8 cellular contexts compared by ENCODE assay signal in genomic region chr1:11262171-11263049, GRCh38. TPM values are rescaled to one million over a fixed set of nuclear protein-coding genes. Genes with fewer than 3 reads are reported as not detected.
DNase-seq lines count a peak whose midpoint lies in the region; ATAC-seq, FAIRE-seq and TF ChIP-seq lines count a peak whose summit lies in the region.

Gene MTOR, minus strand, starts transcription at chr1:11262551. Its CDS starts 3,142 bp downstream, at chr1:11259409.

- H3K9me3 Mint-ChIP-seq in activated T-cell treated with anti-CD3 and anti-CD28 coated beads, Interleukin-2, amount 50 U/mL, for 72 hours, result no peaks in the 10 kb centered on the region

- H3K4me1 ChIP-seq in DOHH2 (ENCODE audit: control insufficient read depth, low read length), result peaks cover 17% of the 10 kb centered on the region
- peaks cover 13 to 25% (median 23%) of the 10 kb centered on the region in 4 donors for H3K4me1 ChIP-seq in esophagus muscularis mucosa
- H3K4me1 ChIP-seq in muscle layer of duodenum (ENCODE audit: control insufficient read depth in 1 of 2, insufficient read depth in 2 of 2, low read length in 2 of 2), result peaks cover 4 to 20% of the 10 kb centered on the region in 2 donors

- no peaks in the 10 kb centered on the region for H4K20me1 ChIP-seq in DOHH2 (ENCODE audit: control insufficient read depth, insufficient read depth, low read depth, low read length)

- H3K27me3 ChIP-seq in DOHH2 (ENCODE audit: control insufficient read depth, low read length) (no peaks in the 10 kb centered on the region), esophagus muscularis mucosa (no peaks in the 10 kb centered on the region), muscle layer of duodenum (ENCODE audit: low read depth, low read length) (no peaks in the 10 kb centered on the region)

- peak; percentile 16 for TF ChIP-seq POLR2A in esophagus muscularis mucosa (IDR thresholded peaks at IDR 0.05; ENCODE audit: low read depth)

- WGBS in esophagus muscularis mucosa, result under 1% methylated on average over 27 of the region's 60 CpGs

- H3K79me2 ChIP-seq in DOHH2 (ENCODE audit: control insufficient read depth, low read length), result peaks cover 31% of the 10 kb centered on the region

- peak; percentile 97 for ATAC-seq in GM21786 (IDR thresholded peaks at IDR 0.05; ENCODE audit: unreplicated experiment)
- ATAC-seq in activated T-cell treated with anti-CD3 and anti-CD28 coated beads, Interleukin-2, amount 50 U/mL, for 72 hours (replicated peaks in 1 of 2), result peak; percentile 98

- FAIRE-seq in RCC 7860 (lab: Jason Lieb, UNC), result peak; percentile 97

- no peaks in the 10 kb centered on the region for H3K9me2 ChIP-seq in DOHH2 (replicated peaks; ENCODE audit: control insufficient read depth, low read length)

- H3K36me3 ChIP-seq in DOHH2 (ENCODE audit: control insufficient read depth, low read length), result peaks cover 29% of the 10 kb centered on the region
- peaks cover 28% of the 10 kb centered on the region for H3K36me3 ChIP-seq in KOPT-K1 (ENCODE audit: insufficient read depth, low read length)
- peaks cover 18 to 23% (median 23%) of the 10 kb centered on the region in 4 donors for H3K36me3 ChIP-seq in esophagus muscularis mucosa
- peaks cover 17 to 23% of the 10 kb centered on the region in 2 donors for H3K36me3 ChIP-seq in muscle layer of duodenum (ENCODE audit: control insufficient read depth in 1 of 2, insufficient read depth in 2 of 2, low read length in 2 of 2)

- peak within 1 kb of the TSS; percentile 75 for H3K4me2 ChIP-seq in DOHH2 (ENCODE audit: low read length)

- peak within 1 kb of the TSS; percentile 97 for H3K27ac Mint-ChIP-seq in activated T-cell treated with anti-CD3 and anti-CD28 coated beads, Interleukin-2, amount 50 U/mL, for 72 hours

- no peaks in the 10 kb centered on the region for H3K27me3 Mint-ChIP-seq in activated T-cell treated with anti-CD3 and anti-CD28 coated beads, Interleukin-2, amount 50 U/mL, for 72 hours (ENCODE audit: low read depth)

- no peaks in the 10 kb centered on the region for H3K9me3 ChIP-seq in DOHH2 (ENCODE audit: control insufficient read depth, insufficient read depth, low read length)
- no peaks in the 10 kb centered on the region for H3K9me3 ChIP-seq in KOPT-K1 (ENCODE audit: insufficient read depth, low read length, poor library complexity, severe bottlenecking)
- no peaks in the 10 kb centered on the region for H3K9me3 ChIP-seq in esophagus muscularis mucosa
- no peaks in the 10 kb centered on the region for H3K9me3 ChIP-seq in muscle layer of duodenum (ENCODE audit: control insufficient read depth in 1 of 2, low read length in 2 of 2)

- peak within 1 kb of the TSS; percentile 91 to 97 for H3K4me3 Mint-ChIP-seq in activated T-cell treated with anti-CD3 and anti-CD28 coated beads, Interleukin-2, amount 50 U/mL, for 72 hours

- 0 out of 2 replicates have a peak, but pooled peaks cover 5% of the 10 kb centered on the region for H3F3A ChIP-seq in DOHH2 (ENCODE audit: control insufficient read depth, insufficient read depth)

- H3K4me3 ChIP-seq in DOHH2 (ENCODE audit: low read length) (peak within 1 kb of the TSS; percentile 95), esophagus muscularis mucosa (peak within 1 kb of the TSS; percentile 95 to 100 (median 98)), muscle layer of duodenum (ENCODE audit: low read depth in 1 of 2, low read length in 2 of 2) (peak within 1 kb of the TSS; percentile 95 to 99)

- TF ChIP-seq CTCF in DOHH2 (IDR thresholded peaks at IDR 0.05; ENCODE audit: low read depth, low read length, poor library complexity, severe bottlenecking) (no peak), esophagus muscularis mucosa (IDR thresholded peaks at IDR 0.05) (peak in 2 of 3 experiments; percentile 7 to 36)

- DNase-seq in RCC 7860 (ENCODE audit: low spot score) (peak; percentile 99), esophagus muscularis mucosa (ENCODE audit: extremely low spot score) (peak; percentile 99)
- DNase-seq in activated T-cell treated with anti-CD3 and anti-CD28 coated beads, Interleukin-2, amount 50 U/mL, for 72 hours, result peak; percentile 95 to 98
- DNase-seq in stimulated activated CD8-positive, alpha-beta memory T cell treated with anti-CD3 and anti-CD28 coated beads, Interleukin-7, amount 100 ng/mL, for 4 hours (ENCODE audit: low read depth in 2 of 2), result peak; percentile 93 to 98

- intact Hi-C loops in esophagus muscularis mucosa (cut with DNase I), result loop anchor here (5.0 kb wide), 1 partner anchor 390 kb away; the partner anchor contains the start of genes FBXO2 and FBXO44

- H3K36me3 Mint-ChIP-seq in activated T-cell treated with anti-CD3 and anti-CD28 coated beads, Interleukin-2, amount 50 U/mL, for 72 hours (ENCODE audit: insufficient read depth in 2 of 2), result peaks cover 1 to 2% of the 10 kb centered on the region in 2 donors

- TF ChIP-seq EP300 in esophagus muscularis mucosa (IDR thresholded peaks at IDR 0.05), result no peak

- H3K27ac ChIP-seq in DOHH2 (ENCODE audit: low read depth, low read length) (no peak within 1 kb of the TSS), KOPT-K1 (ENCODE audit: low read depth, low read length, poor library complexity, severe bottlenecking) (peak within 1 kb of the TSS; percentile 67), esophagus muscularis mucosa (replicated peaks in 1 of 4) (peak within 1 kb of the TSS; percentile 85 to 89 (median 88)), muscle layer of duodenum (ENCODE audit: low read length) (peak within 1 kb of the TSS; percentile 79)

- H3K4me1 Mint-ChIP-seq in activated T-cell treated with anti-CD3 and anti-CD28 coated beads, Interleukin-2, amount 50 U/mL, for 72 hours (ENCODE audit: low read depth), result peaks cover 16% of the 10 kb centered on the region

RNA-seq across cellular contexts. Expression of gene MTOR, which starts in this region (rescaled TPM):
- total RNA-seq in activated T-cell treated with anti-CD3 and anti-CD28 coated beads, Interleukin-2, amount 50 U/mL, for 72 hours, result 10 to 100 TPM; 32.6 to 38.3 TPM
- total RNA-seq in esophagus muscularis mucosa, result 10 to 100 TPM; 33.6 to 51.1 (median 41.0) TPM
